In genomic region chr21:30189763-30190162, GRCh38 we compare ENCODE assay signal across 14 cellular contexts. TPM values are rescaled to one million over a fixed set of nuclear protein-coding genes. Genes with fewer than 3 reads are reported as not detected.
DNase-seq lines count a peak whose midpoint lies in the region; ATAC-seq and TF ChIP-seq lines count a peak whose summit lies in the region.
"Had no signal": no experiment of that assay in that cellular context is flagged by ENCODE, and none has a peak within 500 bp of the region (broad histone marks: within the 10 kb centered on the region; RNA-seq: fewer than 3 reads in every experiment).

No MANE protein-coding gene starts in this region.

- H3K27me3 ChIP-seq in ascending aorta: no peaks in the 10 kb centered on the region

- no peaks in the 10 kb centered on the region for H3K36me3 ChIP-seq in ascending aorta

- ATAC-seq in HG03565 (IDR thresholded peaks at IDR 0.05; ENCODE audit: unreplicated experiment): no peak
- ATAC-seq: A549; CD8-positive, alpha-beta T cell; GM23338 had no signal

- H3K4me3 ChIP-seq in LNCaP clone FGC (ENCODE audit: low read depth, low read length) (no peak overlapping the region), ascending aorta (no peak overlapping the region)
- H3K4me3 ChIP-seq: A549, GM23338 had no signal

- DNase-seq in DMS53 treated with DMSO at 0.1 percent for 48 hours (lab: John Stamatoyannopoulos, UW; ENCODE audit: unreplicated experiment) (peak; percentile 11), LNCaP clone FGC (ENCODE audit: low read depth) (peak; percentile 35), NCI-H1930 (lab: John Stamatoyannopoulos, UW) (peak; percentile 3 to 36), ascending aorta (ENCODE audit: low spot score in 2 of 2) (no peak), superior temporal gyrus (ENCODE audit: extremely low spot score) (no peak)
- DNase-seq: Caco-2; CD8-positive, alpha-beta T cell; H9 had no signal

- H3K9me3 ChIP-seq in ascending aorta: no peaks in the 10 kb centered on the region
- H3K9me3 ChIP-seq: A549, Caco-2 had no signal

- H3K4me1 ChIP-seq in ascending aorta: no peaks in the 10 kb centered on the region
- H3K4me1 ChIP-seq: A549, Caco-2 had no signal

- intact Hi-C loops in ascending aorta (cut with DNase I): no loop called here

- 0 out of 2 replicates have a peak overlapping the region, but pooled peaks have one; percentile 2 for H3K27ac ChIP-seq in VCaP
- no peak overlapping the region for H3K27ac ChIP-seq in ascending aorta
- H3K27ac ChIP-seq: A549 had no signal

- TF ChIP-seq CTCF in LNCaP clone FGC (IDR thresholded peaks at IDR 0.05; ENCODE audit: control insufficient read depth, extremely low read depth, insufficient read depth) (no peak), VCaP (conservative IDR thresholded peaks at IDR 0.05) (no peak), ascending aorta (IDR thresholded peaks at IDR 0.05) (no peak)

RNA-seq across cellular contexts. Expression of gene CLDN17, which starts 23.2 kb away (rescaled TPM):
- total RNA-seq in ascending aorta: not detected
- total RNA-seq: Caco-2; CD8-positive, alpha-beta T cell; Daoy; GM23338; H9; HT1080 had no signal

RNA-seq across cellular contexts. Expression of gene CLDN8, which starts 26.1 kb away (rescaled TPM):
- total RNA-seq in ascending aorta: not detected
- total RNA-seq: Caco-2; CD8-positive, alpha-beta T cell; Daoy; GM23338; H9; HT1080 had no signal

Comparison
In these comparisons a context has a peak if more than half of its experiments do, and no peak if none do; other contexts are left out.
1. DNase-seq: peak in DMS53 treated with DMSO at 0.1 percent for 48 hours (single experiment), LNCaP clone FGC (single experiment) and NCI-H1930 (2 of 2); none in ascending aorta (0 of 2) and superior temporal gyrus (single experiment).